In the genomic region with DNA sequence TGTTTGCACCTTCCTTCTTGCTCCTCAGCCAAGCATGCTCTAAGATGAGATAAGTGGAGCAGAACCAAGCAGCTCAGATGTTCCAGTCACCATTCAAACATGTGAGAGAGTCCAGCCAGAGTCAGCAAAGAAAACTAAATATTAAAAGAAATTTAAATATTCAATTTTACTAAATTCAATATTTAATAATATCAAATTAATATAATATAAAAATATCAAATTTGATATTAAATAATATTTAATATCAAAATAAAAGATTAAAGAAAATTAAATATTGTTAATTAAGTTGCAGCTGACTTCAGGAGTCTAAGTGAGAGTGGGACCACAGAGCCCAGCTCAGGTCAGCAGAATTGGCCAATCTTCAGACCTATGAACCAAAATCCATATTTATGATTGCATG, we compare ENCODE assay signal across 19 cellular contexts.
DNase-seq lines count a peak whose midpoint lies in the region; ATAC-seq, FAIRE-seq and TF ChIP-seq lines count a peak whose summit lies in the region.
"Had no signal": no experiment of that assay in that cellular context is flagged by ENCODE, and none has a peak within 500 bp of the region (broad histone marks: within the 10 kb centered on the region; RNA-seq: fewer than 3 reads in every experiment).

No MANE protein-coding gene starts in this region.

- no peak overlapping the region for H3K27ac Mint-ChIP-seq in WTC11
- H3K27ac Mint-ChIP-seq: CD4-positive, alpha-beta memory T cell; HFFc6 had no signal

- peaks cover 13% of the 10 kb centered on the region for H3K9me3 Mint-ChIP-seq in WTC11
- H3K9me3 Mint-ChIP-seq: HFFc6 had no signal

- H3K4me1 Mint-ChIP-seq in WTC11, result no peaks in the 10 kb centered on the region
- H3K4me1 Mint-ChIP-seq: CD4-positive, alpha-beta memory T cell had no signal

- no peaks in the 10 kb centered on the region for H3K36me3 Mint-ChIP-seq in WTC11
- H3K36me3 Mint-ChIP-seq: CD4-positive, alpha-beta memory T cell had no signal

- no peak for DNase-seq in WTC11 (ENCODE audit: low spot score)
- DNase-seq in frontal cortex (ENCODE audit: low spot score in 2 of 2), result no peak
- peak; percentile 1 for DNase-seq in renal cortical epithelial cell (ENCODE audit: low read depth)
- no peak for DNase-seq in ecto neural progenitor cell (ENCODE audit: low spot score)
- no peak for DNase-seq in stimulated activated naive CD8-positive, alpha-beta T cell treated with anti-CD3 and anti-CD28 coated beads, Interleukin-15, Interleukin-2, amounts not matched to agents 100 U/mL and 50 U/mL, for 24 hours
- DNase-seq: 8988T; C1 segment of cervical spinal cord; Calu3; CD4-positive, alpha-beta memory T cell; COR-L47; DMS53; DMS79 treated with DMSO at 0.1 percent for 48 hours; GF-D8; GOT3; HFFc6 had no signal

- H3K4me3 Mint-ChIP-seq in WTC11, result no peak overlapping the region
- H3K4me3 Mint-ChIP-seq: CD4-positive, alpha-beta memory T cell; HFFc6 had no signal

- H3K27me3 Mint-ChIP-seq in WTC11 (ENCODE audit: low read depth), result no peaks in the 10 kb centered on the region
- H3K27me3 Mint-ChIP-seq: CD4-positive, alpha-beta memory T cell had no signal

- peak; percentile 87 for FAIRE-seq in frontal cortex (lab: Jason Lieb, UNC)
- FAIRE-seq: GM12891, GM18507, H54 had no signal

- ATAC-seq in WTC11, result no peak
- no peak for ATAC-seq in HG03432 (IDR thresholded peaks at IDR 0.05; ENCODE audit: unreplicated experiment)
- no peak for ATAC-seq in stimulated activated naive CD8-positive, alpha-beta T cell treated with anti-CD3 and anti-CD28 coated beads, Interleukin-15, Interleukin-2, amounts not matched to agents 100 U/mL and 50 U/mL, for 24 hours

- CTCF ChIA-PET in WTC11 (lab: Charles Lee), result no interaction called here

- POLR2A ChIA-PET in WTC11 (lab: Charles Lee), result no interaction called here

- no peak for TF ChIP-seq CTCF in WTC11 (IDR thresholded peaks at IDR 0.05)

TF ChIP-seq in WTC11, 78 proteins besides CTCF, POLR2A, EP300 and RAD21:
- TF ChIP-seq, protein P1, sequence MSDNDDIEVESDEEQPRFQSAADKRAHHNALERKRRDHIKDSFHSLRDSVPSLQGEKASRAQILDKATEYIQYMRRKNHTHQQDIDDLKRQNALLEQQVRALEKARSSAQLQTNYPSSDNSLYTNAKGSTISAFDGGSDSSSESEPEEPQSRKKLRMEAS (CRISPR knock-in tag; IDR thresholded peaks at IDR 0.05), result no peak
- no peak for TF ChIP-seq ZNF232 (CRISPR knock-in tag; IDR thresholded peaks at IDR 0.05)
- TF ChIP-seq, protein P2, sequence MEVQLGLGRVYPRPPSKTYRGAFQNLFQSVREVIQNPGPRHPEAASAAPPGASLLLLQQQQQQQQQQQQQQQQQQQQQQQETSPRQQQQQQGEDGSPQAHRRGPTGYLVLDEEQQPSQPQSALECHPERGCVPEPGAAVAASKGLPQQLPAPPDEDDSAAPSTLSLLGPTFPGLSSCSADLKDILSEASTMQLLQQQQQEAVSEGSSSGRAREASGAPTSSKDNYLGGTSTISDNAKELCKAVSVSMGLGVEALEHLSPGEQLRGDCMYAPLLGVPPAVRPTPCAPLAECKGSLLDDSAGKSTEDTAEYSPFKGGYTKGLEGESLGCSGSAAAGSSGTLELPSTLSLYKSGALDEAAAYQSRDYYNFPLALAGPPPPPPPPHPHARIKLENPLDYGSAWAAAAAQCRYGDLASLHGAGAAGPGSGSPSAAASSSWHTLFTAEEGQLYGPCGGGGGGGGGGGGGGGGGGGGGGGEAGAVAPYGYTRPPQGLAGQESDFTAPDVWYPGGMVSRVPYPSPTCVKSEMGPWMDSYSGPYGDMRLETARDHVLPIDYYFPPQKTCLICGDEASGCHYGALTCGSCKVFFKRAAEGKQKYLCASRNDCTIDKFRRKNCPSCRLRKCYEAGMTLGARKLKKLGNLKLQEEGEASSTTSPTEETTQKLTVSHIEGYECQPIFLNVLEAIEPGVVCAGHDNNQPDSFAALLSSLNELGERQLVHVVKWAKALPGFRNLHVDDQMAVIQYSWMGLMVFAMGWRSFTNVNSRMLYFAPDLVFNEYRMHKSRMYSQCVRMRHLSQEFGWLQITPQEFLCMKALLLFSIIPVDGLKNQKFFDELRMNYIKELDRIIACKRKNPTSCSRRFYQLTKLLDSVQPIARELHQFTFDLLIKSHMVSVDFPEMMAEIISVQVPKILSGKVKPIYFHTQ (CRISPR knock-in tag; IDR thresholded peaks at IDR 0.05), result no peak
- TF ChIP-seq HMGA2 (CRISPR knock-in tag; IDR thresholded peaks at IDR 0.05), result peak; percentile 100
